29 cellular contexts compared by ENCODE assay signal in the genomic region with DNA sequence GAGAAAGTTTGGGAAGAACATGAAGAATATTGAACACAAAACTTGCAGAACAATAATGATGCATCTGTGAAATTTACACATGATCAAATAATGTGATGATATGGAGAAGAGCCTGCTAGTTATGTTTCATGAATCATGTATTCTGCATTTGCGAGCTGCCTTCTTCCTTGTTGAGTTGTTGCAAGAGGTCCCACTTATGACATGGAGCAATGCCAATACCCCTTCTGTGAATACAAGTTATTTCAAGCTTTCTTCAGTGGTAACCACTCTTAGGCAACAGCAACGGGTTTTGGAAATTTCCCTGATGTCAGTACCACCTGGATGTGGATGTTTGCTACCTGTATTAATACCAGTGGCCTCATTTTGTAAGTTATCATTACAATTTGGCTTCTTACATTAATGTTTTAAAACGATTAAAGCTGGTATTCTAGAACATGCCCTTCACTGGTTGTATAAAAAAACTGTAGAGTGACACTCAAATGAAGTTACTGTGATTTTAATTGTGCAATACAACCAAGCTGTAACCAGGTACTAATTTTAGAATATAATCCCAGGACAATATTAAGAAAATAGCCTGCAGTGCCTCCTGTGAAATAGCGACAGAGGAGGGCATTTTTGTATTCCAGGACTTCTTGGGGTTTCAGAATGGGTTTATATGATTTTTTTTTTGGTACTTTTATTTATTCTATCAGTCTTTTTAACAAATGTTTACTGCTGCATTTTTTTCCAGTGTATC. TPM values are rescaled to one million over a fixed set of nuclear protein-coding genes. Genes with fewer than 3 reads are reported as not detected.
DNase-seq lines count a peak whose midpoint lies in the region; ATAC-seq and TF ChIP-seq lines count a peak whose summit lies in the region.
"Had no signal": no experiment of that assay in that cellular context is flagged by ENCODE, and none has a peak within 500 bp of the region (broad histone marks: within the 10 kb centered on the region; RNA-seq: fewer than 3 reads in every experiment).

No MANE protein-coding gene starts in this region.

- H3K36me3 Mint-ChIP-seq in activated T-helper 1 cell treated with anti-CD3 and anti-CD28 coated beads, Interleukin-12 subunit alpha, Interleukin-12 subunit beta, Interleukin-2, Interleukin-4 antibody, amounts not matched to agents 30 ng/mL and 10 ng/mL and 1 ng/mL, durations not matched to agents 14 hours and 24 hours and 36 hours (ENCODE audit: low read depth), result no peaks in the 10 kb centered on the region
- H3K36me3 Mint-ChIP-seq: brain, IgD-negative memory B cell, neural progenitor cell had no signal

- H3K4me1 Mint-ChIP-seq in activated T-helper 1 cell treated with anti-CD3 and anti-CD28 coated beads, Interleukin-12 subunit alpha, Interleukin-12 subunit beta, Interleukin-2, Interleukin-4 antibody, amounts not matched to agents 30 ng/mL and 10 ng/mL and 1 ng/mL, durations not matched to agents 14 hours and 24 hours and 36 hours (ENCODE audit: low read depth), result no peaks in the 10 kb centered on the region
- H3K4me1 Mint-ChIP-seq: brain, endodermal cell, neural progenitor cell had no signal

- no peak overlapping the region for H3K9ac ChIP-seq in adipocyte (ENCODE audit: low read length)
- H3K9ac ChIP-seq: neural progenitor cell had no signal

- no peak overlapping the region for H3K4me3 ChIP-seq in adipocyte (ENCODE audit: low read length)
- no peak overlapping the region for H3K4me3 ChIP-seq in fibroblast of the aortic adventitia (ENCODE audit: low read depth, low read length)
- H3K4me3 ChIP-seq: MG63, neural progenitor cell, SJSA1, upper lobe of left lung had no signal

- H3K27ac Mint-ChIP-seq in activated T-helper 1 cell treated with anti-CD3 and anti-CD28 coated beads, Interleukin-12 subunit alpha, Interleukin-12 subunit beta, Interleukin-2, Interleukin-4 antibody, amounts not matched to agents 30 ng/mL and 10 ng/mL and 1 ng/mL, durations not matched to agents 14 hours and 24 hours and 36 hours, result no peak overlapping the region
- H3K27ac Mint-ChIP-seq: brain, endodermal cell, IgD-negative memory B cell, neural progenitor cell had no signal

- no peaks in the 10 kb centered on the region for H3K9me3 ChIP-seq in adipocyte (ENCODE audit: control insufficient read depth, low read length)
- H3K9me3 ChIP-seq: MG63, SJSA1, upper lobe of left lung had no signal

- H3K27me3 Mint-ChIP-seq in activated T-helper 1 cell treated with anti-CD3 and anti-CD28 coated beads, Interleukin-12 subunit alpha, Interleukin-12 subunit beta, Interleukin-2, Interleukin-4 antibody, amounts not matched to agents 30 ng/mL and 10 ng/mL and 1 ng/mL, durations not matched to agents 14 hours and 24 hours and 36 hours (ENCODE audit: insufficient read depth), result no peaks in the 10 kb centered on the region
- H3K27me3 Mint-ChIP-seq: IgD-negative memory B cell had no signal

- DNase-seq in Right ventricle myocardium inferior (ENCODE audit: missing footprints) (no peak), cardiac septum (ENCODE audit: low spot score) (no peak), adipocyte (ENCODE audit: low read depth) (peak; percentile 66), fibroblast of the aortic adventitia (ENCODE audit: low read depth) (peak; percentile 11), D341Med (ENCODE audit: low spot score) (no peak), HPDE6-E6E7 (ENCODE audit: extremely low spot score) (no peak)
- DNase-seq in activated CD8-positive, alpha-beta memory T cell treated with anti-CD3 and anti-CD28 coated beads for 24 hours, result no peak
- no peak for DNase-seq in activated T-helper 1 cell treated with anti-CD3 and anti-CD28 coated beads, Interleukin-12 subunit alpha, Interleukin-12 subunit beta, Interleukin-2, Interleukin-4 antibody, amounts not matched to agents 30 ng/mL and 10 ng/mL and 1 ng/mL, durations not matched to agents 14 hours and 24 hours and 36 hours (ENCODE audit: low spot score)
- DNase-seq: activated CD8-positive, alpha-beta memory T cell treated with anti-CD3 and anti-CD28 coated beads, Interleukin-2, amount 50 U/mL, for 48 hours; activated effector memory CD4-positive, alpha-beta T cell treated with Interleukin-2 at 50 U/mL for 16 hours; C1 segment of cervical spinal cord; cortex of kidney; endodermal cell; GOT3; MG63; NCI-H1694 treated with DMSO at 0.1 percent for 48 hours; NCI-H226; NCI-H82; posterior cingulate gyrus; T-helper 2 cell; WERI-Rb-1 had no signal

- intact Hi-C loops in Right ventricle myocardium inferior (cut with DNase I), result loop anchor here (5.0 kb wide), 1 partner anchor 92 kb away; no protein-coding TSS in a partner anchor
- intact Hi-C loops in cardiac septum (cut with DNase I), result no loop called here
- intact Hi-C loops in activated T-helper 1 cell treated with anti-CD3 and anti-CD28 coated beads, Interleukin-12 subunit alpha, Interleukin-12 subunit beta, Interleukin-2, Interleukin-4 antibody, amounts not matched to agents 30 ng/mL and 10 ng/mL and 1 ng/mL, durations not matched to agents 14 hours and 24 hours and 36 hours (cut with micrococcal nuclease), result no loop called here

- H3K4me1 ChIP-seq in adipocyte (ENCODE audit: control insufficient read depth, insufficient read depth, low read length), result peaks cover 9% of the 10 kb centered on the region
- H3K4me1 ChIP-seq: neural progenitor cell, upper lobe of left lung had no signal

- no peak overlapping the region for H3K4me3 Mint-ChIP-seq in activated T-helper 1 cell treated with anti-CD3 and anti-CD28 coated beads, Interleukin-12 subunit alpha, Interleukin-12 subunit beta, Interleukin-2, Interleukin-4 antibody, amounts not matched to agents 30 ng/mL and 10 ng/mL and 1 ng/mL, durations not matched to agents 14 hours and 24 hours and 36 hours
- H3K4me3 Mint-ChIP-seq: brain, endodermal cell, IgD-negative memory B cell, neural progenitor cell had no signal

- ATAC-seq in Right ventricle myocardium inferior, result peak; percentile 57
- ATAC-seq: sciatic nerve had no signal

- TF ChIP-seq CTCF in fibroblast of the aortic adventitia (IDR thresholded peaks at IDR 0.05; ENCODE audit: insufficient read depth, low read length), result no peak

- no peaks in the 10 kb centered on the region for H3K36me3 ChIP-seq in adipocyte (ENCODE audit: control insufficient read depth, insufficient read depth, low read length, severe bottlenecking)
- H3K36me3 ChIP-seq: MG63, neural progenitor cell, SJSA1, upper lobe of left lung, WERI-Rb-1 had no signal

- H3K9me3 Mint-ChIP-seq in activated T-helper 1 cell treated with anti-CD3 and anti-CD28 coated beads, Interleukin-12 subunit alpha, Interleukin-12 subunit beta, Interleukin-2, Interleukin-4 antibody, amounts not matched to agents 30 ng/mL and 10 ng/mL and 1 ng/mL, durations not matched to agents 14 hours and 24 hours and 36 hours, result no peaks in the 10 kb centered on the region
- H3K9me3 Mint-ChIP-seq: brain, endodermal cell, IgD-negative memory B cell, neural progenitor cell had no signal

- H3K27me3 ChIP-seq in adipocyte (replicated peaks; ENCODE audit: control insufficient read depth, insufficient read depth, low read length), result no peaks in the 10 kb centered on the region
- H3K27me3 ChIP-seq: MG63, neural progenitor cell, SJSA1, upper lobe of left lung had no signal

RNA-seq across cellular contexts. Expression of a gene that starts 25.3 kb away (rescaled TPM):
- not detected for total RNA-seq in Right ventricle myocardium inferior
- total RNA-seq in cardiac septum, result not detected
- total RNA-seq in fibroblast of the aortic adventitia (ENCODE audit: low replicate concordance), result 0.16 and 0.27 TPM in 2 replicates
- total RNA-seq in activated T-helper 1 cell treated with anti-CD3 and anti-CD28 coated beads, Interleukin-12 subunit alpha, Interleukin-12 subunit beta, Interleukin-2, Interleukin-4 antibody, amounts not matched to agents 30 ng/mL and 10 ng/mL and 1 ng/mL, durations not matched to agents 14 hours and 24 hours and 36 hours, result not detected in 2 replicates
- total RNA-seq: A673, endodermal cell, fibroblast of villous mesenchyme, sciatic nerve, SJSA1, upper lobe of left lung had no signal

Comparison
In these comparisons a context has a peak if more than half of its experiments do, and no peak if none do; other contexts are left out.
1. DNase-seq: peak in adipocyte (single experiment) and fibroblast of the aortic adventitia (single experiment); none in Right ventricle myocardium inferior (single experiment), cardiac septum (single experiment), D341Med (single experiment), activated CD8-positive, alpha-beta memory T cell treated with anti-CD3 and anti-CD28 coated beads for 24 hours (single experiment), activated T-helper 1 cell treated with anti-CD3 and anti-CD28 coated beads, Interleukin-12 subunit alpha, Interleukin-12 subunit beta, Interleukin-2, Interleukin-4 antibody, amounts not matched to agents 30 ng/mL and 10 ng/mL and 1 ng/mL, durations not matched to agents 14 hours and 24 hours and 36 hours (single experiment) and HPDE6-E6E7 (single experiment).